In the genomic region with DNA sequence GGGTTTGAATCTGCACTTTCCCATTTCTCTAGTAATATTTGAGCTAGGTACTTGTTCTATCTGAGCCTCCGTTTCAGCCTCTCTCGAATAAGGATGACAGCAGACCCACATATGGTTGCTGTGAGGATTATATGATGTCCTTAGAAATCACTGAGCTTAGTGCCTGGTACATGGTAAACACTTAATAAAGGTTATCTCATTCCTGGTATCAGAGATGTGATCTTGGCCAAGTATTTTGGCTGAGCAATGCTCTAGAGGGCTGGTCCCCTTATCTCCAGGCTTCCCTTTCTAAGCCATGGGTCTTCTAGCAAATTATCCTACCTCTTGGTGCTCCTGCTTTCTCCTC, we compare ENCODE assay signal across 7 cellular contexts. TPM values are rescaled to one million over a fixed set of nuclear protein-coding genes. Genes with fewer than 3 reads are reported as not detected.
DNase-seq lines count a peak whose midpoint lies in the region; ATAC-seq and TF ChIP-seq lines count a peak whose summit lies in the region.

No MANE protein-coding gene starts in this region.

- H3K4me3 ChIP-seq in iPS-15b (ENCODE audit: low read depth, low read length): peak overlapping the region; percentile 83
- H3K4me3 ChIP-seq in subcutaneous abdominal adipose tissue (ENCODE audit: low read depth in 1 of 5, low read length in 5 of 5): peak overlapping the region; percentile 80 to 98 (median 90)

- H3K9ac ChIP-seq in iPS-15b (ENCODE audit: low read depth, low read length) (no peak overlapping the region), subcutaneous abdominal adipose tissue (ENCODE audit: low read length in 5 of 5) (peak overlapping the region in 3 of 5 donors; percentile 54 to 82 (median 69))

- H3K9me3 ChIP-seq in iPS-15b (ENCODE audit: control insufficient read depth, insufficient read depth, low read length) (no peaks in the 10 kb centered on the region), subcutaneous abdominal adipose tissue (ENCODE audit: control insufficient read depth in 5 of 5, low read length in 5 of 5) (no peaks in the 10 kb centered on the region)

- no peak overlapping the region for H3K27ac Mint-ChIP-seq in HFFc6
- H3K27ac Mint-ChIP-seq in activated B cell treated with CpG ODN at 0.5 μM for 24 hours: peak overlapping the region; percentile 99

- no peak for DNase-seq in HFFc6
- DNase-seq in activated B cell treated with CpG ODN at 0.5 μM for 24 hours: no peak
- DNase-seq in NCI-H2227 (lab: John Stamatoyannopoulos, UW; ENCODE audit: unreplicated experiment): no peak

- H3K36me3 Mint-ChIP-seq in HFFc6 (ENCODE audit: low read depth) (no peaks in the 10 kb centered on the region; the same call in 1 of the 2 replicates), activated B cell treated with CpG ODN at 0.5 μM for 24 hours (ENCODE audit: low read depth) (peaks cover 11% of the 10 kb centered on the region)

- intact Hi-C loops in activated B cell treated with CpG ODN at 0.5 μM for 24 hours (cut with micrococcal nuclease): loop anchor here (1.0 to 10.0 kb wide), 15 partner anchors 14 to 1259 kb away; a partner anchor contains a TSS

- H3K4me1 ChIP-seq in iPS-15b (ENCODE audit: control insufficient read depth, insufficient read depth, low read length) (peaks cover 20% of the 10 kb centered on the region), subcutaneous abdominal adipose tissue (ENCODE audit: control insufficient read depth in 5 of 5, insufficient read depth in 5 of 5, low read length in 5 of 5) (peaks cover 2 to 27% (median 22%) of the 10 kb centered on the region in 5 donors)

- TF ChIP-seq CTCF in HFFc6 (IDR thresholded peaks at IDR 0.05) (no peak), activated B cell treated with CpG ODN at 0.5 μM for 24 hours (IDR thresholded peaks at IDR 0.05) (no peak)

- H3K36me3 ChIP-seq in iPS-15b (ENCODE audit: control insufficient read depth, insufficient read depth, low read length) (no peaks in the 10 kb centered on the region), subcutaneous abdominal adipose tissue (ENCODE audit: control insufficient read depth in 5 of 5, insufficient read depth in 5 of 5, low read length in 5 of 5) (no peaks in the 10 kb centered on the region)

- CTCF ChIA-PET in activated B cell treated with CpG ODN at 0.5 μM for 24 hours (lab: Charles Lee): no interaction called here

- H3K4me3 Mint-ChIP-seq in HFFc6 (peak overlapping the region; percentile 97), activated B cell treated with CpG ODN at 0.5 μM for 24 hours (peak overlapping the region; percentile 100)

- peaks cover 22% of the 10 kb centered on the region for H3K4me1 Mint-ChIP-seq in HFFc6 (ENCODE audit: low read depth)
- H3K4me1 Mint-ChIP-seq in activated B cell treated with CpG ODN at 0.5 μM for 24 hours: peaks cover 30% of the 10 kb centered on the region

- H3K27me3 Mint-ChIP-seq in HFFc6 (ENCODE audit: insufficient read depth) (no peaks in the 10 kb centered on the region; the same call in none of the 2 replicates), activated B cell treated with CpG ODN at 0.5 μM for 24 hours (no peaks in the 10 kb centered on the region)

- H3K27me3 ChIP-seq in iPS-15b (ENCODE audit: control insufficient read depth, insufficient read depth, low read length): no peaks in the 10 kb centered on the region
- no peaks in the 10 kb centered on the region for H3K27me3 ChIP-seq in subcutaneous abdominal adipose tissue (ENCODE audit: control insufficient read depth in 5 of 5, insufficient read depth in 4 of 5, low read length in 5 of 5)

- POLR2A ChIA-PET in activated B cell treated with CpG ODN at 0.5 μM for 24 hours (lab: Charles Lee): interaction anchor here (0.8 to 1.5 kb wide), 4 partner anchors 216 to 1170 kb away, joined by 3 to 4 read pairs (median 3); a partner anchor contains a TSS

- no peak for ATAC-seq in activated B cell treated with CpG ODN at 0.5 μM for 24 hours (ENCODE audit: low read depth)
- ATAC-seq in GM18873 (IDR thresholded peaks at IDR 0.05; ENCODE audit: low FRiP score, unreplicated experiment): no peak
- ATAC-seq in GM21515 (IDR thresholded peaks at IDR 0.05; ENCODE audit: unreplicated experiment): no peak

- H3K27ac ChIP-seq in subcutaneous abdominal adipose tissue (ENCODE audit: low read depth, low read length): peak overlapping the region; percentile 50

- H3K9me3 Mint-ChIP-seq in HFFc6 (no peaks in the 10 kb centered on the region), activated B cell treated with CpG ODN at 0.5 μM for 24 hours (no peaks in the 10 kb centered on the region)

RNA-seq across cellular contexts. Expression of a gene that starts 0.4 kb away (rescaled TPM):
- 10 to 100 TPM; 62.8 to 67.5 (median 64.3) TPM for total RNA-seq in HFFc6 (2021; fragmentation: NEBNext Ultra II Directional; extraction: Animal tissue kit (Norgen Biotek cat#: 25700))
- total RNA-seq in activated B cell treated with CpG ODN at 0.5 μM for 24 hours: 94.3 and 99.9 TPM in 2 replicates
